In the genomic region with DNA sequence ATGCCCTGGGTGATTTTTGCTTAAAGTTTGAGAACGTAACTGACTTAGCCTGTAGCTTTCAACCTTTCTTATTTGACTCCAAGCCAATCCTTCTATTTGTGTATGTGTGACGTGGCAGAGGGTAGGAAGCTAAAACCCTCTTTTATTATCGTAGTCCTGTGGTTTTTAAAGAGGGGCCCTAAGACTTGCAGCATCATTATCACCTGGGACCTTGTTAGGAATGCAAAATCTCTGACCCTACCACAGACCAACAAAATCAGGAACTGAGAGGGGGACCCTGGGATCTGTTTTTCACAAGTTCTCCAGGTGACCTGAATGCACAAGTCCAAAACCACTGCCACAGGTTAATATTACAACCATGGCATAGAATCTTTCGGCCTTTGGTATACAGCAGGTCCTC, we compare ENCODE assay signal across 15 cellular contexts.
DNase-seq lines count a peak whose midpoint lies in the region; ATAC-seq and TF ChIP-seq lines count a peak whose summit lies in the region.
"Had no signal": no experiment of that assay in that cellular context is flagged by ENCODE, and none has a peak within 500 bp of the region (broad histone marks: within the 10 kb centered on the region; RNA-seq: fewer than 3 reads in every experiment).

No MANE protein-coding gene starts in this region.

- ATAC-seq in GM19328 (IDR thresholded peaks at IDR 0.05; ENCODE audit: unreplicated experiment), result peak; percentile 49
- ATAC-seq in HG02798 (IDR thresholded peaks at IDR 0.05; ENCODE audit: poor library complexity, unreplicated experiment), result peak; percentile 62
- peak; percentile 38 for ATAC-seq in HG03565 (IDR thresholded peaks at IDR 0.05; ENCODE audit: unreplicated experiment)

- H3K4me3 Mint-ChIP-seq in Calu3 (ENCODE audit: low read depth, unreplicated experiment), result no peak overlapping the region

- no TSS peak for BruUV-seq in Calu3 (replicated peaks; lab: Mats Ljungman, UMichigan)

- H3K27me3 ChIP-seq in osteoblast (ENCODE audit: insufficient read depth, low read length), result no peaks in the 10 kb centered on the region

- no peaks in the 10 kb centered on the region for H3K9me3 ChIP-seq in osteoblast (ENCODE audit: low read depth, low read length)

- H3K4me2 ChIP-seq in osteoblast (ENCODE audit: insufficient read depth, low read length), result no peak overlapping the region

- H4K20me1 ChIP-seq in osteoblast (ENCODE audit: insufficient read depth, low read length), result peaks cover 9% of the 10 kb centered on the region

- POLR2A ChIA-PET in GM10248 (lab: Yijun Ruan, JAX), result no interaction called here

- no peak overlapping the region for H3K27ac ChIP-seq in osteoblast (ENCODE audit: low read depth, low read length)

- no peaks in the 10 kb centered on the region for H3K9me3 Mint-ChIP-seq in Calu3 (ENCODE audit: low read depth, unreplicated experiment)

- H3K79me2 ChIP-seq in osteoblast (ENCODE audit: insufficient read depth, low read length), result peaks cover 92% of the 10 kb centered on the region

- peaks cover 10% of the 10 kb centered on the region for H3K36me3 Mint-ChIP-seq in Calu3 (ENCODE audit: insufficient read depth, unreplicated experiment)

- no peak overlapping the region for H3K27ac Mint-ChIP-seq in Calu3 (ENCODE audit: unreplicated experiment)

- H2AFZ ChIP-seq in osteoblast (ENCODE audit: low read length), result no peak overlapping the region

- peaks cover 20% of the 10 kb centered on the region for H3K4me1 ChIP-seq in osteoblast (ENCODE audit: insufficient read depth, low read length)

- no peaks in the 10 kb centered on the region for H3K27me3 Mint-ChIP-seq in Calu3 (ENCODE audit: unreplicated experiment)

- DNase-seq in GM10248 (ENCODE audit: extremely low spot score) (peak; percentile 26), Calu3 (no peak), mesenteric fat pad (ENCODE audit: low spot score) (no peak), osteoblast (ENCODE audit: insufficient read length, low spot score, missing footprints) (no peak), activated gamma-delta T cell (lab: John Stamatoyannopoulos, UW) (no peak)
- DNase-seq: activated T-cell treated with anti-CD3 and anti-CD28 coated beads, Interleukin-2, amount 50 U/mL, for 1 hour; effector CD8-positive, alpha-beta T cell; NCI-H1092; NCI-H526; occipital lobe; SIG-M5; stimulated activated CD4-positive, alpha-beta T cell treated with anti-CD3 and anti-CD28 coated beads, Interleukin-12 subunit alpha, Interleukin-12 subunit beta, amount 100 ng/mL, for 4 hours had no signal

- no peaks in the 10 kb centered on the region for H3K36me3 ChIP-seq in osteoblast (ENCODE audit: insufficient read depth, low read length)

- intact Hi-C loops in Calu3 (cut with micrococcal nuclease; ENCODE audit: unreplicated experiment), result no loop called here

- H3K4me1 Mint-ChIP-seq in Calu3 (ENCODE audit: low read depth, unreplicated experiment), result peaks cover 5% of the 10 kb centered on the region

- CTCF ChIA-PET in GM10248 (lab: Yijun Ruan, JAX) (interaction anchor here (0.8 to 3.8 kb wide), 13 partner anchors 8 to 193 kb away, joined by 3 to 12 read pairs (median 3); no protein-coding TSS in a partner anchor), Calu3 (lab: Charles Lee) (no interaction called here)

- TF ChIP-seq CTCF in GM10248 (IDR thresholded peaks at IDR 0.05; ENCODE audit: control extremely low read depth, extremely low read depth, low read depth, missing control alignments) (no peak), Calu3 (IDR thresholded peaks at IDR 0.05; ENCODE audit: unreplicated experiment) (no peak), osteoblast (IDR thresholded peaks at IDR 0.05; ENCODE audit: extremely low read depth, low read depth, low read length) (no peak)

- no peak overlapping the region for H3K4me3 ChIP-seq in osteoblast (ENCODE audit: insufficient read depth, low read length)
